Comparison of ENCODE assay signal across 1 cellular context in the genomic region with DNA sequence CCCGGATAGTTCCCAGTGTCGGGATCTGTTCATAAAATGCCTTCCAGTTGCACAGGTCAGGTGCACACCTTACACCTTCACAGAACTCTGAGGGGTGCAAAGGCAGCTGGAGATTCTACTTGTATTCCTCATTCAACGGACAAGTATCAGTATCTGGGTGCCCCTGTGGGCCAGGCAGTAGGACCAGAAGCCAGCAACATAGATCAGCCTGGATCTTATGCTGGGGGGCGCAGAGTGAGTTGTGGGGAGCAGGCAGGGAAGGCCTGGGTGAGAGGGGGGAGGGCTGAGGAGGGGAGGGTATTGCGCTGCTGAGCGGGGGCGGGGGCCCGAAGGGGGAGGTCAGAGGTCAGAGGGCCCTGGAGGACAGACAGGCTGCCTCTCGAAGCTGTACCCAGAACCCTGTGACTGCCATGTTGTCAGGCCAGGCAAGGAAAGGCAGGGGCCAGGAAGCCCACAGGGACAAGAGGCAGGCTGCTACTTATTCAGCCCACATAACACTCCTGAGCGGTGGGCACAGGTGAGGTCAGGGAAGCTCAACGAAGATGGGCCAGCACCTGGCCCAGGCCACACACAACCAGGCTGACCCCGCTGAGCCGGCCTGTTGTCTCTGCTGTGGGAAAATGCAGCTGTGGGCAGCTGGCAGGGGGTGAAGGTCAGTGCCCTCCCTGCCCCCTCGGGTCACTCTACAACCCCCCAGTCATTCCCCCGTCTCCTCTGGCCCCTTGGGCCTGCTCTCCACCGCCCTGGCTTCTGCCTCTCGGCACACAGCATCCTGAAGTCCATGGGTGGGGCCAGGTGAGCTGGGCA.
TF ChIP-seq lines count a peak whose summit lies in the region.

No MANE protein-coding gene starts in this region.

TF ChIP-seq in H1, 55 proteins besides CTCF, POLR2A, EP300 and RAD21:
- TF ChIP-seq, protein P1, sequence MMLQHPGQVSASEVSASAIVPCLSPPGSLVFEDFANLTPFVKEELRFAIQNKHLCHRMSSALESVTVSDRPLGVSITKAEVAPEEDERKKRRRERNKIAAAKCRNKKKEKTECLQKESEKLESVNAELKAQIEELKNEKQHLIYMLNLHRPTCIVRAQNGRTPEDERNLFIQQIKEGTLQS (IDR thresholded peaks at IDR 0.05; ENCODE audit: insufficient read depth, low read depth, low read length) = no peak
- no peak for TF ChIP-seq BACH1 (IDR thresholded peaks at IDR 0.05; ENCODE audit: low read length)
- TF ChIP-seq KDM5A (IDR thresholded peaks at IDR 0.05; ENCODE audit: low read length) = no peak
- TF ChIP-seq, protein P2, sequence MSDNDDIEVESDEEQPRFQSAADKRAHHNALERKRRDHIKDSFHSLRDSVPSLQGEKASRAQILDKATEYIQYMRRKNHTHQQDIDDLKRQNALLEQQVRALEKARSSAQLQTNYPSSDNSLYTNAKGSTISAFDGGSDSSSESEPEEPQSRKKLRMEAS (IDR thresholded peaks at IDR 0.05) = no peak
- TF ChIP-seq JUN (IDR thresholded peaks at IDR 0.05; ENCODE audit: low read depth, low read length) = no peak
- no peak for TF ChIP-seq CBX8 (IDR thresholded peaks at IDR 0.05; ENCODE audit: borderline replicate concordance, low read depth, low read length)
- no peak for TF ChIP-seq GABPA (IDR thresholded peaks at IDR 0.05; ENCODE audit: borderline replicate concordance, insufficient read depth, low read length)
- no peak for TF ChIP-seq SRF (IDR thresholded peaks at IDR 0.05; ENCODE audit: low read depth, low read length)
- TF ChIP-seq SP4 (IDR thresholded peaks at IDR 0.05; ENCODE audit: low read length) = no peak
- TF ChIP-seq, protein P3, sequence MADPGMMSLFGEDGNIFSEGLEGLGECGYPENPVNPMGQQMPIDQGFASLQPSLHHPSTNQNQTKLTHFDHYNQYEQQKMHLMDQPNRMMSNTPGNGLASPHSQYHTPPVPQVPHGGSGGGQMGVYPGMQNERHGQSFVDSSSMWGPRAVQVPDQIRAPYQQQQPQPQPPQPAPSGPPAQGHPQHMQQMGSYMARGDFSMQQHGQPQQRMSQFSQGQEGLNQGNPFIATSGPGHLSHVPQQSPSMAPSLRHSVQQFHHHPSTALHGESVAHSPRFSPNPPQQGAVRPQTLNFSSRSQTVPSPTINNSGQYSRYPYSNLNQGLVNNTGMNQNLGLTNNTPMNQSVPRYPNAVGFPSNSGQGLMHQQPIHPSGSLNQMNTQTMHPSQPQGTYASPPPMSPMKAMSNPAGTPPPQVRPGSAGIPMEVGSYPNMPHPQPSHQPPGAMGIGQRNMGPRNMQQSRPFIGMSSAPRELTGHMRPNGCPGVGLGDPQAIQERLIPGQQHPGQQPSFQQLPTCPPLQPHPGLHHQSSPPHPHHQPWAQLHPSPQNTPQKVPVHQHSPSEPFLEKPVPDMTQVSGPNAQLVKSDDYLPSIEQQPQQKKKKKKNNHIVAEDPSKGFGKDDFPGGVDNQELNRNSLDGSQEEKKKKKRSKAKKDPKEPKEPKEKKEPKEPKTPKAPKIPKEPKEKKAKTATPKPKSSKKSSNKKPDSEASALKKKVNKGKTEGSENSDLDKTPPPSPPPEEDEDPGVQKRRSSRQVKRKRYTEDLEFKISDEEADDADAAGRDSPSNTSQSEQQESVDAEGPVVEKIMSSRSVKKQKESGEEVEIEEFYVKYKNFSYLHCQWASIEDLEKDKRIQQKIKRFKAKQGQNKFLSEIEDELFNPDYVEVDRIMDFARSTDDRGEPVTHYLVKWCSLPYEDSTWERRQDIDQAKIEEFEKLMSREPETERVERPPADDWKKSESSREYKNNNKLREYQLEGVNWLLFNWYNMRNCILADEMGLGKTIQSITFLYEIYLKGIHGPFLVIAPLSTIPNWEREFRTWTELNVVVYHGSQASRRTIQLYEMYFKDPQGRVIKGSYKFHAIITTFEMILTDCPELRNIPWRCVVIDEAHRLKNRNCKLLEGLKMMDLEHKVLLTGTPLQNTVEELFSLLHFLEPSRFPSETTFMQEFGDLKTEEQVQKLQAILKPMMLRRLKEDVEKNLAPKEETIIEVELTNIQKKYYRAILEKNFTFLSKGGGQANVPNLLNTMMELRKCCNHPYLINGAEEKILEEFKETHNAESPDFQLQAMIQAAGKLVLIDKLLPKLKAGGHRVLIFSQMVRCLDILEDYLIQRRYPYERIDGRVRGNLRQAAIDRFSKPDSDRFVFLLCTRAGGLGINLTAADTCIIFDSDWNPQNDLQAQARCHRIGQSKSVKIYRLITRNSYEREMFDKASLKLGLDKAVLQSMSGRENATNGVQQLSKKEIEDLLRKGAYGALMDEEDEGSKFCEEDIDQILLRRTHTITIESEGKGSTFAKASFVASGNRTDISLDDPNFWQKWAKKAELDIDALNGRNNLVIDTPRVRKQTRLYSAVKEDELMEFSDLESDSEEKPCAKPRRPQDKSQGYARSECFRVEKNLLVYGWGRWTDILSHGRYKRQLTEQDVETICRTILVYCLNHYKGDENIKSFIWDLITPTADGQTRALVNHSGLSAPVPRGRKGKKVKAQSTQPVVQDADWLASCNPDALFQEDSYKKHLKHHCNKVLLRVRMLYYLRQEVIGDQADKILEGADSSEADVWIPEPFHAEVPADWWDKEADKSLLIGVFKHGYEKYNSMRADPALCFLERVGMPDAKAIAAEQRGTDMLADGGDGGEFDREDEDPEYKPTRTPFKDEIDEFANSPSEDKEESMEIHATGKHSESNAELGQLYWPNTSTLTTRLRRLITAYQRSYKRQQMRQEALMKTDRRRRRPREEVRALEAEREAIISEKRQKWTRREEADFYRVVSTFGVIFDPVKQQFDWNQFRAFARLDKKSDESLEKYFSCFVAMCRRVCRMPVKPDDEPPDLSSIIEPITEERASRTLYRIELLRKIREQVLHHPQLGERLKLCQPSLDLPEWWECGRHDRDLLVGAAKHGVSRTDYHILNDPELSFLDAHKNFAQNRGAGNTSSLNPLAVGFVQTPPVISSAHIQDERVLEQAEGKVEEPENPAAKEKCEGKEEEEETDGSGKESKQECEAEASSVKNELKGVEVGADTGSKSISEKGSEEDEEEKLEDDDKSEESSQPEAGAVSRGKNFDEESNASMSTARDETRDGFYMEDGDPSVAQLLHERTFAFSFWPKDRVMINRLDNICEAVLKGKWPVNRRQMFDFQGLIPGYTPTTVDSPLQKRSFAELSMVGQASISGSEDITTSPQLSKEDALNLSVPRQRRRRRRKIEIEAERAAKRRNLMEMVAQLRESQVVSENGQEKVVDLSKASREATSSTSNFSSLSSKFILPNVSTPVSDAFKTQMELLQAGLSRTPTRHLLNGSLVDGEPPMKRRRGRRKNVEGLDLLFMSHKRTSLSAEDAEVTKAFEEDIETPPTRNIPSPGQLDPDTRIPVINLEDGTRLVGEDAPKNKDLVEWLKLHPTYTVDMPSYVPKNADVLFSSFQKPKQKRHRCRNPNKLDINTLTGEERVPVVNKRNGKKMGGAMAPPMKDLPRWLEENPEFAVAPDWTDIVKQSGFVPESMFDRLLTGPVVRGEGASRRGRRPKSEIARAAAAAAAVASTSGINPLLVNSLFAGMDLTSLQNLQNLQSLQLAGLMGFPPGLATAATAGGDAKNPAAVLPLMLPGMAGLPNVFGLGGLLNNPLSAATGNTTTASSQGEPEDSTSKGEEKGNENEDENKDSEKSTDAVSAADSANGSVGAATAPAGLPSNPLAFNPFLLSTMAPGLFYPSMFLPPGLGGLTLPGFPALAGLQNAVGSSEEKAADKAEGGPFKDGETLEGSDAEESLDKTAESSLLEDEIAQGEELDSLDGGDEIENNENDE (IDR thresholded peaks at IDR 0.05; ENCODE audit: insufficient replicate concordance, low read length) = no peak
